8 cellular contexts compared by ENCODE assay signal in the genomic region with DNA sequence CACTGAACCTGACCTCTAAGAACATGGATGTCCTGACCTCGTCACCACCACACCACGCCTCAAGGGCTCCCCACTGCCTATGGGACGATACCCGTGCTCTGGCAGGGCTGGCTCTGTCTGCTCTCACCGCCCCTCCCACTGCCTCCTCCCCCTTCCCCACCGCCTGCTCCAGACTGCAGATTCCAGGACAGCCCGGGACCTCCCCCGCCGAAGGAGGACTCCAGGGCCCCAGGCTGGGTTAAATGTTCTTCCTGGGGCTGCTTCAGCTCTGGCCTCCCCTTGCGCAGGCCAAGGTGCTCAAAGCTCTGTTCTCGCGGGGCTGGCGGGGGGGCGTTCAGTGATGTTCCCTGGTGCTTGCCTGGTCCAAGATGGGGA. TPM values are rescaled to one million over a fixed set of nuclear protein-coding genes. Genes with fewer than 3 reads are reported as not detected.
DNase-seq lines count a peak whose midpoint lies in the region; ATAC-seq and TF ChIP-seq lines count a peak whose summit lies in the region.

No MANE protein-coding gene starts in this region.

- no peaks in the 10 kb centered on the region for H3K9me3 ChIP-seq in SJCRH30 (replicated peaks)
- H3K9me3 ChIP-seq in neural cell (ENCODE audit: low read length), result no peaks in the 10 kb centered on the region

- peaks cover 8% of the 10 kb centered on the region for H3K4me1 Mint-ChIP-seq in endothelial cell (ENCODE audit: unreplicated experiment)

- H3K9me3 Mint-ChIP-seq in endothelial cell (ENCODE audit: unreplicated experiment), result no peaks in the 10 kb centered on the region

- H4K20me1 ChIP-seq in neural cell (ENCODE audit: insufficient read depth), result no peaks in the 10 kb centered on the region

- H3K9me2 ChIP-seq in neural cell (ENCODE audit: insufficient read depth, low read length), result no peaks in the 10 kb centered on the region

- no peak overlapping the region for H3K4me2 ChIP-seq in neural cell (ENCODE audit: low read length)

- no peaks in the 10 kb centered on the region for H3K79me2 ChIP-seq in neural cell (replicated peaks; ENCODE audit: insufficient read depth, low read length)

- ATAC-seq in GM19023 (IDR thresholded peaks at IDR 0.05; ENCODE audit: unreplicated experiment), result peak; percentile 7
- no peak for ATAC-seq in HG03565 (IDR thresholded peaks at IDR 0.05; ENCODE audit: unreplicated experiment)

- H3K27ac Mint-ChIP-seq in endothelial cell (ENCODE audit: unreplicated experiment), result peak overlapping the region; percentile 61

- H3F3A ChIP-seq in neural cell (ENCODE audit: insufficient read depth, low read length, poor library complexity, severe bottlenecking), result no peaks in the 10 kb centered on the region

- TF ChIP-seq RAD21 in neural cell (conservative IDR thresholded peaks at IDR 0.05), result no peak

- H3K27me3 Mint-ChIP-seq in endothelial cell (ENCODE audit: unreplicated experiment), result peaks cover 25% of the 10 kb centered on the region

- H3K36me3 ChIP-seq in SJCRH30 (no peaks in the 10 kb centered on the region), neural cell (ENCODE audit: insufficient read depth, low read length) (no peaks in the 10 kb centered on the region)

- peak overlapping the region; percentile 44 for H3K9ac ChIP-seq in neural cell (ENCODE audit: low read length)

- H3K27ac ChIP-seq in 22Rv1 (peak overlapping the region; percentile 61), SJCRH30 (no peak overlapping the region), neural cell (ENCODE audit: low read length) (no peak overlapping the region)

- no peaks in the 10 kb centered on the region for H3K36me3 Mint-ChIP-seq in endothelial cell (ENCODE audit: low read depth, unreplicated experiment)

- H3K4me1 ChIP-seq in SJCRH30, result no peaks in the 10 kb centered on the region; the same call in 1 of the 2 replicates

- H3K27me3 ChIP-seq in SJCRH30 (peaks cover 19% of the 10 kb centered on the region; the same call in 1 of the 2 replicates), neural cell (ENCODE audit: insufficient read depth, low read depth, low read length) (peaks cover 53% of the 10 kb centered on the region)

- no peak for TF ChIP-seq EP300 in neural cell (conservative IDR thresholded peaks at IDR 0.05; ENCODE audit: poor library complexity, severe bottlenecking)

- DNase-seq in SJCRH30 (peak; percentile 58 to 63), endothelial cell (ENCODE audit: low spot score) (peak; percentile 52), NCI-H2171 (lab: John Stamatoyannopoulos, UW) (no peak), A172 (ENCODE audit: low spot score) (no peak)

- no peak for TF ChIP-seq CTCF in 22Rv1 (IDR thresholded peaks at IDR 0.05)
- no peak for TF ChIP-seq CTCF in endothelial cell (IDR thresholded peaks at IDR 0.05; ENCODE audit: unreplicated experiment)
- no peak for TF ChIP-seq CTCF in neural cell (IDR thresholded peaks at IDR 0.05; ENCODE audit: poor library complexity, severe bottlenecking)

- no peak overlapping the region for H2AFZ ChIP-seq in neural cell (ENCODE audit: low read depth, low read length)

- H3K4me3 Mint-ChIP-seq in endothelial cell (ENCODE audit: unreplicated experiment), result peak overlapping the region; percentile 79

- peak overlapping the region; percentile 49 for H3K4me3 ChIP-seq in SJCRH30
- H3K4me3 ChIP-seq in neural cell (ENCODE audit: low read length), result peak overlapping the region; percentile 52

TF ChIP-seq in neural cell, 6 proteins besides CTCF, POLR2A, EP300 and RAD21:
- TF ChIP-seq MXI1 (conservative IDR thresholded peaks at IDR 0.05; ENCODE audit: poor library complexity, severe bottlenecking), result no peak
- no peak for TF ChIP-seq POLR2AphosphoS5 (IDR thresholded peaks at IDR 0.05)

RNA-seq across cellular contexts. Expression of a gene that starts 3.1 kb away (rescaled TPM):
- 1.6 TPM in 2 replicates for total RNA-seq in SJCRH30 (2014; rRNA removed; shearing (Covaris generic))
- total RNA-seq in endothelial cell (ENCODE audit: unreplicated experiment), result 0.82 TPM
- not detected in 2 replicates for polyA plus RNA-seq in neural cell
- polyA minus RNA-seq in neural cell, result not detected in 2 replicates
- total RNA-seq in A172 (2014; rRNA removed; shearing (Covaris generic)), result 0.14 TPM in 1 of 2 replicates, not detected in the other

RNA-seq across cellular contexts. Expression of a gene that starts 4.0 kb away (rescaled TPM):
- 6.4 and 8.0 TPM in 2 replicates for total RNA-seq in SJCRH30 (2014; rRNA removed; shearing (Covaris generic))
- 78.8 TPM for total RNA-seq in endothelial cell (ENCODE audit: unreplicated experiment)
- 3.4 and 4.1 TPM in 2 replicates for polyA plus RNA-seq in neural cell
- polyA minus RNA-seq in neural cell, result 2.8 and 5.4 TPM in 2 replicates
- 124 and 154 TPM in 2 replicates for total RNA-seq in A172 (2014; rRNA removed; shearing (Covaris generic))

RNA-seq across cellular contexts. Expression of a gene that starts 13.1 kb away (rescaled TPM):
- 22.9 and 25.6 TPM in 2 replicates for total RNA-seq in SJCRH30 (2014; rRNA removed; shearing (Covaris generic))
- 34.4 TPM for total RNA-seq in endothelial cell (ENCODE audit: unreplicated experiment)
- 18.2 and 22.1 TPM in 2 replicates for polyA plus RNA-seq in neural cell
- polyA minus RNA-seq in neural cell, result 15.6 and 26.3 TPM in 2 replicates
- 23.5 and 26.9 TPM in 2 replicates for total RNA-seq in A172 (2014; rRNA removed; shearing (Covaris generic))

RNA-seq across cellular contexts. Expression of a gene that starts 24.9 kb away (rescaled TPM):
- 16.6 and 17.5 TPM in 2 replicates for total RNA-seq in SJCRH30 (2014; rRNA removed; shearing (Covaris generic))
- total RNA-seq in endothelial cell (ENCODE audit: unreplicated experiment), result 25.6 TPM
- polyA plus RNA-seq in neural cell, result 43.1 and 56.9 TPM in 2 replicates
- polyA minus RNA-seq in neural cell, result 13.1 and 23.1 TPM in 2 replicates
- 67.8 and 77.4 TPM in 2 replicates for total RNA-seq in A172 (2014; rRNA removed; shearing (Covaris generic))

RNA-seq across cellular contexts. Expression of a gene that starts 25.1 kb away (rescaled TPM):
- 32.0 and 37.1 TPM in 2 replicates for total RNA-seq in SJCRH30 (2014; rRNA removed; shearing (Covaris generic))
- 180 TPM for total RNA-seq in endothelial cell (ENCODE audit: unreplicated experiment)
- polyA plus RNA-seq in neural cell, result 69.2 and 92.8 TPM in 2 replicates
- polyA minus RNA-seq in neural cell, result 85.9 and 96.4 TPM in 2 replicates
- total RNA-seq in A172 (2014; rRNA removed; shearing (Covaris generic)), result 46.3 and 47.7 TPM in 2 replicates

Comparison
In these comparisons a context has a peak if more than half of its experiments do, and no peak if none do; other contexts are left out.
1. DNase-seq: peak in SJCRH30 (2 of 2) and endothelial cell (single experiment); none in NCI-H2171 (single experiment) and A172 (single experiment).